ENCODE assay signal across 16 cellular contexts in the genomic region with DNA sequence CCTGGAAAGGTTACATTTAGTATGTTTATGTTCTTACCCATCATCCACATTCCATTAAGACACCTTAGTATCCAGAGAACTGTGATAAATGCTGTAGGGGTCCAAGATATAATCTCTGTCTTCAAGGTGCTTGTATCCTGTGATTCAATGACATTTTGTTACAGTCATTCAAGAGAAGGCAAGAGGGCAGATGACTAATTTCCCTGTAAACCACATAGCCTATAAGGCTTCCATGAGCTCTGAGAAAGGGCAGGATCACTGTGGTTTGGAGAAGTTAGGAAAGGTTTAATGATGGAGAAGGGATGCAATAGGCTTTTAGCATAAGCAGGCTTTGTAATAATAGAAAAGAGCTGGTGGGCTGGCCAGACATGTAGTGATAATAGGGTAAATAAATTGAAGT. TPM values are rescaled to one million over a fixed set of nuclear protein-coding genes. Genes with fewer than 3 reads are reported as not detected.
DNase-seq lines count a peak whose midpoint lies in the region; ATAC-seq and TF ChIP-seq lines count a peak whose summit lies in the region.
"Had no signal": no experiment of that assay in that cellular context is flagged by ENCODE, and none has a peak within 500 bp of the region (broad histone marks: within the 10 kb centered on the region; RNA-seq: fewer than 3 reads in every experiment).

No MANE protein-coding gene starts in this region.

- no peaks in the 10 kb centered on the region for H3K9me3 Mint-ChIP-seq in osteocyte (ENCODE audit: unreplicated experiment)
- H3K9me3 Mint-ChIP-seq: activated CD4-positive, alpha-beta T cell treated with anti-CD3 and anti-CD28 coated beads, Interleukin-2, amount 10 ng/mL, durations not matched to agents 24 days and 14 days; CD4-positive, alpha-beta T cell had no signal

- DNase-seq in EH (ENCODE audit: low read depth) = peak; percentile 86
- no peak for DNase-seq in RWPE2 (ENCODE audit: low spot score)
- peak; percentile 60 for DNase-seq in epithelial cell of esophagus (ENCODE audit: low read depth)
- no peak for DNase-seq in osteocyte (ENCODE audit: extremely low spot score, unreplicated experiment)
- no peak for DNase-seq in NCI-H2081 treated with DMSO at 0.1 percent for 48 hours (lab: John Stamatoyannopoulos, UW)
- no peak for DNase-seq in upper lobe of left lung
- DNase-seq in 8988T = no peak
- DNase-seq: activated CD4-positive, alpha-beta T cell treated with anti-CD3 and anti-CD28 coated beads, Interleukin-2, amount 10 ng/mL, durations not matched to agents 24 days and 14 days; amygdala; CD4-positive, alpha-beta T cell; NCI-H187 treated with DMSO at 0.1 percent for 48 hours; NCI-H748 treated with DMSO at 0.1 percent for 48 hours had no signal

- TF ChIP-seq POLR2A in upper lobe of left lung (IDR thresholded peaks at IDR 0.05) = no peak

- H3K27me3 ChIP-seq in RWPE2 (ENCODE audit: insufficient read depth, poor library complexity, severe bottlenecking) = no peaks in the 10 kb centered on the region
- H3K27me3 ChIP-seq in upper lobe of left lung = no peaks in the 10 kb centered on the region

- H3K4me1 ChIP-seq in RWPE2 (ENCODE audit: insufficient read depth, poor library complexity, severe bottlenecking) = no peaks in the 10 kb centered on the region
- H3K4me1 ChIP-seq in upper lobe of left lung = no peaks in the 10 kb centered on the region
- H3K4me1 ChIP-seq: HAP-1, prostate gland had no signal

- H3K27ac Mint-ChIP-seq in osteocyte (ENCODE audit: unreplicated experiment) = peak overlapping the region; percentile 27
- H3K27ac Mint-ChIP-seq: activated CD4-positive, alpha-beta T cell treated with anti-CD3 and anti-CD28 coated beads, Interleukin-2, amount 10 ng/mL, durations not matched to agents 24 days and 14 days; CD4-positive, alpha-beta T cell had no signal

- no peak for TF ChIP-seq CTCF in RWPE2 (IDR thresholded peaks at IDR 0.05; ENCODE audit: poor library complexity, severe bottlenecking)
- TF ChIP-seq CTCF in epithelial cell of esophagus (IDR thresholded peaks at IDR 0.05; ENCODE audit: insufficient read depth, low read depth, low read length, missing control alignments) = no peak
- no peak for TF ChIP-seq CTCF in osteocyte (IDR thresholded peaks at IDR 0.05)
- TF ChIP-seq CTCF in upper lobe of left lung (IDR thresholded peaks at IDR 0.05) = no peak

- H3K27me3 Mint-ChIP-seq in osteocyte (ENCODE audit: unreplicated experiment) = no peaks in the 10 kb centered on the region
- H3K27me3 Mint-ChIP-seq: activated CD4-positive, alpha-beta T cell treated with anti-CD3 and anti-CD28 coated beads, Interleukin-2, amount 10 ng/mL, durations not matched to agents 24 days and 14 days; CD4-positive, alpha-beta T cell had no signal

- no peak overlapping the region for H3K4me3 Mint-ChIP-seq in osteocyte (ENCODE audit: unreplicated experiment)
- H3K4me3 Mint-ChIP-seq: activated CD4-positive, alpha-beta T cell treated with anti-CD3 and anti-CD28 coated beads, Interleukin-2, amount 10 ng/mL, durations not matched to agents 24 days and 14 days; CD4-positive, alpha-beta T cell had no signal

- no peak for TF ChIP-seq EP300 in upper lobe of left lung (IDR thresholded peaks at IDR 0.05)

- H3K36me3 ChIP-seq in RWPE2 (ENCODE audit: low read depth) (no peaks in the 10 kb centered on the region), upper lobe of left lung (no peaks in the 10 kb centered on the region)
- H3K36me3 ChIP-seq: HAP-1, prostate gland had no signal

- H3K9me3 ChIP-seq in RWPE2 (ENCODE audit: severe bottlenecking) (no peaks in the 10 kb centered on the region), upper lobe of left lung (no peaks in the 10 kb centered on the region)
- H3K9me3 ChIP-seq: HAP-1, prostate gland had no signal

- H3K27ac ChIP-seq in RWPE2 (ENCODE audit: poor library complexity, severe bottlenecking) = no peak overlapping the region
- H3K27ac ChIP-seq in upper lobe of left lung = no peak overlapping the region
- H3K27ac ChIP-seq: prostate gland had no signal

- peaks cover 74% of the 10 kb centered on the region for H3K4me1 Mint-ChIP-seq in osteocyte (ENCODE audit: unreplicated experiment)
- H3K4me1 Mint-ChIP-seq: activated CD4-positive, alpha-beta T cell treated with anti-CD3 and anti-CD28 coated beads, Interleukin-2, amount 10 ng/mL, durations not matched to agents 24 days and 14 days had no signal

- ATAC-seq in RWPE2 (ENCODE audit: low read depth) = peak; percentile 67
- no peak for ATAC-seq in upper lobe of left lung (ENCODE audit: low FRiP score in 2 of 2)
- no peak for ATAC-seq in GM19452 (IDR thresholded peaks at IDR 0.05; ENCODE audit: unreplicated experiment)

- peaks cover 47% of the 10 kb centered on the region for H3K36me3 Mint-ChIP-seq in osteocyte (ENCODE audit: unreplicated experiment)

- H3K4me3 ChIP-seq in RWPE2 (ENCODE audit: severe bottlenecking) (no peak overlapping the region), epithelial cell of esophagus (ENCODE audit: low read length) (no peak overlapping the region), upper lobe of left lung (no peak overlapping the region)
- H3K4me3 ChIP-seq: HAP-1, prostate gland had no signal

RNA-seq across cellular contexts. Expression of gene PAPPA, which starts 40.0 kb away (rescaled TPM):
- total RNA-seq in osteocyte (214 and 229 TPM in 2 replicates), upper lobe of left lung (1 to 10 TPM in 4 of 6 donors, under 1 TPM in 2; 0.46 to 2.9 (median 1.1) TPM)
- total RNA-seq: activated CD4-positive, alpha-beta T cell treated with anti-CD3 and anti-CD28 coated beads, Interleukin-2, amount 10 ng/mL, durations not matched to agents 24 days and 14 days; T-helper 2 cell treated with Interferon-gamma antibody and Interleukin-4, amounts not matched to agents 100 ng/mL and 5 ng/mL, for 36 hours had no signal

Comparison
In these comparisons a context has a peak if more than half of its experiments do, and no peak if none do; other contexts are left out.
1. DNase-seq: peak in EH (single experiment) and epithelial cell of esophagus (single experiment); none in RWPE2 (single experiment), osteocyte (single experiment), NCI-H2081 treated with DMSO at 0.1 percent for 48 hours (single experiment), upper lobe of left lung (0 of 2) and 8988T (single experiment).
2. RNA of gene PAPPA, which starts 40.0 kb away (total RNA-seq): 214 to 229 TPM in osteocyte; 0.46 to 2.9 TPM in upper lobe of left lung; every median in the first group is over 10 times any median in the second.